Comparison of ENCODE assay signal across 23 cellular contexts in the genomic region with DNA sequence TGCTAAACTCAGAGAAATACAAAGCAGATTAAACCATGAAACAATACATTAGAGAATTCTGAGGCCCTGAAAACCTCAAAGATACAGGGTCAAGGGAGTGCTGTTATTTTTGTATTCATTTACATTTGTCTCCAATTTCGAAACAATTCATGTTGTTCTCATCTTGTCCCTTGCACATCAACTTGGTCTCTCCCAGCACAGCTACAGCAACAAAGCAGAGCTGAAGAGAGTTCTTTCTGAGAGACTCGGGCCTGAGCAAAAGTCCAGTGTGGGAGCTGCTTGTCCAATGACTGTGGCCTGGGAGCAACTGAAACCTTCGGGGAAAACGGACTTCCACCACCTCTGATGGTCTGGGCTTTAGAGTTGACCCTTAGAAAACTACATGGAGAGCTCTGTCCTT.
"Had no signal": no experiment of that assay in that cellular context is flagged by ENCODE, and none has a peak within 500 bp of the region (broad histone marks: within the 10 kb centered on the region; RNA-seq: fewer than 3 reads in every experiment).

No MANE protein-coding gene starts in this region.

- H3K9ac ChIP-seq: parathyroid adenoma had no signal

- H3K27ac ChIP-seq: body of pancreas, cardiac muscle cell, epithelial cell of prostate, heart right ventricle, lower lobe of right lung, parathyroid adenoma, stomach, suprapubic skin, tibial nerve, WERI-Rb-1 had no signal

- H2AFZ ChIP-seq: parathyroid adenoma had no signal

- H3K27me3 ChIP-seq: body of pancreas, cardiac muscle cell, stomach, suprapubic skin, tibial nerve had no signal

- H3K79me2 ChIP-seq: parathyroid adenoma had no signal

- H3K36me3 ChIP-seq: cardiac muscle cell, heart right ventricle, lower lobe of right lung, stomach, suprapubic skin, tibial nerve, WERI-Rb-1 had no signal

- H3K9me3 ChIP-seq: body of pancreas, heart right ventricle, lower lobe of right lung, stomach, suprapubic skin, tibial nerve had no signal

- H3K4me1 ChIP-seq: body of pancreas, lower lobe of right lung, parathyroid adenoma, stomach had no signal

- H3K4me3 ChIP-seq: body of pancreas, cardiac muscle cell, heart right ventricle, lower lobe of right lung, stomach, suprapubic skin, tibial nerve had no signal

- DNase-seq: activated CD4-positive, alpha-beta T cell treated with anti-CD3 and anti-CD28 coated beads, Interleukin-2, amount 10 ng/mL, durations not matched to agents 7 days and 5 days; activated CD4-positive, CD25-positive, alpha-beta regulatory T cell treated with anti-CD3 and anti-CD28 coated beads, Interleukin-2, amount 50 U/mL, for 72 hours; activated CD8-positive, alpha-beta T cell treated with anti-CD3 and anti-CD28 coated beads for 36 hours; activated gamma-delta T cell; activated naive CD4-positive, alpha-beta T cell treated with anti-CD3 and anti-CD28 coated beads, Interleukin-2, amount 50 U/mL, for 16 hours; activated naive CD8-positive, alpha-beta T cell treated with anti-CD3 and anti-CD28 coated beads, Interleukin-2, amount 50 U/mL, for 24 hours; anterior cingulate cortex; body of pancreas; heart right ventricle; left colon; lower lobe of right lung; naive thymus-derived CD4-positive, alpha-beta T cell; nucleus accumbens; right cardiac atrium; small intestine; stimulated activated CD4-positive, alpha-beta T cell treated with anti-CD3 and anti-CD28 coated beads, Interleukin-2, amount 100 ng/mL, for 24 hours; stomach; WERI-Rb-1 had no signal
